Comparison of ENCODE assay signal across 1 cellular context in genomic region chr17:14737984-14738651, GRCh38.
TF ChIP-seq lines count a peak whose summit lies in the region.

No MANE protein-coding gene starts in this region.

TF ChIP-seq in HepG2, 621 proteins besides CTCF, POLR2A, EP300 and RAD21 (continued from another document and continues in another):
- no peak for TF ChIP-seq KLF13 (CRISPR knock-in tag; IDR thresholded peaks at IDR 0.05)
- no peak for TF ChIP-seq ZNF33A (CRISPR knock-in tag; IDR thresholded peaks at IDR 0.05; ENCODE audit: borderline replicate concordance)
- peak; percentile 96 for TF ChIP-seq ZNF12 (CRISPR knock-in tag; IDR thresholded peaks at IDR 0.05)
- no peak for TF ChIP-seq DR1 (CRISPR knock-in tag; IDR thresholded peaks at IDR 0.05)
- TF ChIP-seq MEIS1 (CRISPR knock-in tag; IDR thresholded peaks at IDR 0.05; ENCODE audit: borderline replicate concordance): peak; percentile 83; the same call in 1 of the 2 replicates
- no peak for TF ChIP-seq ATF7 (IDR thresholded peaks at IDR 0.05)
- TF ChIP-seq ATF7 (CRISPR knock-in tag; IDR thresholded peaks at IDR 0.05): peak; percentile 46; the same call in 1 of the 2 replicates
- TF ChIP-seq SAP130 (CRISPR knock-in tag; IDR thresholded peaks at IDR 0.05; ENCODE audit: low read depth): peak; percentile 99
- TF ChIP-seq ZKSCAN5 (CRISPR knock-in tag; IDR thresholded peaks at IDR 0.05): no peak
- TF ChIP-seq ZSCAN12 (CRISPR knock-in tag; IDR thresholded peaks at IDR 0.05): 0 out of 2 replicates have a peak, but pooled peaks have one; percentile 25
- TF ChIP-seq HMGXB3 (CRISPR knock-in tag; IDR thresholded peaks at IDR 0.05; ENCODE audit: borderline replicate concordance): peak; percentile 81; the same call in 1 of the 2 replicates
- TF ChIP-seq TBX2 (CRISPR knock-in tag; IDR thresholded peaks at IDR 0.05; ENCODE audit: borderline replicate concordance): peak; percentile 60
- TF ChIP-seq NR2F6 (IDR thresholded peaks at IDR 0.05): peak; percentile 75
- peak; percentile 65 for TF ChIP-seq NR2F6 (CRISPR knock-in tag; IDR thresholded peaks at IDR 0.05)
- peak; percentile 87 for TF ChIP-seq NFE2L2 (IDR thresholded peaks at IDR 0.05; ENCODE audit: low read length)
- peak; percentile 68; the same call in 1 of the 2 replicates for TF ChIP-seq ELF4 (CRISPR knock-in tag; IDR thresholded peaks at IDR 0.05; ENCODE audit: borderline replicate concordance)
- peak; percentile 92; the same call in 1 of the 2 replicates for TF ChIP-seq ZGPAT (CRISPR knock-in tag; IDR thresholded peaks at IDR 0.05)
- TF ChIP-seq NRL (CRISPR knock-in tag; IDR thresholded peaks at IDR 0.05; ENCODE audit: borderline replicate concordance): 0 out of 2 replicates have a peak, but pooled peaks have one; percentile 50
- no peak for TF ChIP-seq ATM (IDR thresholded peaks at IDR 0.05; ENCODE audit: borderline replicate concordance)
- peak; percentile 28; the same call in 1 of the 2 replicates for TF ChIP-seq GATAD1 (CRISPR knock-in tag; IDR thresholded peaks at IDR 0.05)
- TF ChIP-seq HNF4G (IDR thresholded peaks at IDR 0.05; ENCODE audit: borderline replicate concordance, low read depth, low read length): no peak
- peak; percentile 57; the same call in 1 of the 2 replicates for TF ChIP-seq HNF4G (CRISPR knock-in tag; IDR thresholded peaks at IDR 0.05; ENCODE audit: borderline replicate concordance, low read depth)
- TF ChIP-seq PRDM4 (CRISPR knock-in tag; IDR thresholded peaks at IDR 0.05; ENCODE audit: borderline replicate concordance): no peak
- peak; percentile 66 for TF ChIP-seq ZFX (CRISPR knock-in tag; IDR thresholded peaks at IDR 0.05; ENCODE audit: low read depth)
- no peak for TF ChIP-seq ZSCAN20 (CRISPR knock-in tag; IDR thresholded peaks at IDR 0.05; ENCODE audit: borderline replicate concordance)
- peak; percentile 96 for TF ChIP-seq PHF21A (CRISPR knock-in tag; IDR thresholded peaks at IDR 0.05)
- TF ChIP-seq MEIS2 (CRISPR knock-in tag; IDR thresholded peaks at IDR 0.05): peak; percentile 93
- TF ChIP-seq THAP9 (CRISPR knock-in tag; IDR thresholded peaks at IDR 0.05; ENCODE audit: borderline replicate concordance): peak; percentile 44; the same call in 1 of the 2 replicates
- no peak for TF ChIP-seq ARNT2 (CRISPR knock-in tag; IDR thresholded peaks at IDR 0.05; ENCODE audit: low read depth)
- 0 out of 2 replicates have a peak, but pooled peaks have one; percentile 70 for TF ChIP-seq ZNF556 (CRISPR knock-in tag; IDR thresholded peaks at IDR 0.05; ENCODE audit: borderline replicate concordance)
- TF ChIP-seq SMYD3 (CRISPR knock-in tag; IDR thresholded peaks at IDR 0.05): no peak
- TF ChIP-seq KDM5B (CRISPR knock-in tag; IDR thresholded peaks at IDR 0.05; ENCODE audit: borderline replicate concordance): no peak
- TF ChIP-seq CREB1 (IDR thresholded peaks at IDR 0.05): peak; percentile 71
- TF ChIP-seq CREB1 (CRISPR knock-in tag; IDR thresholded peaks at IDR 0.05): no peak
- TF ChIP-seq ZNF547 (CRISPR knock-in tag; IDR thresholded peaks at IDR 0.05): peak; percentile 71; the same call in 1 of the 2 replicates
- TF ChIP-seq HOXA3 (CRISPR knock-in tag; IDR thresholded peaks at IDR 0.05): peak; percentile 74; the same call in 1 of the 2 replicates
- TF ChIP-seq YEATS2 (CRISPR knock-in tag; IDR thresholded peaks at IDR 0.05; ENCODE audit: borderline replicate concordance): peak; percentile 51; the same call in 1 of the 2 replicates
- TF ChIP-seq TGIF2 (CRISPR knock-in tag; IDR thresholded peaks at IDR 0.05): peak; percentile 63
- peak; percentile 84; the same call in 1 of the 2 replicates for TF ChIP-seq ZNF414 (CRISPR knock-in tag; IDR thresholded peaks at IDR 0.05)
- peak; percentile 63; the same call in 1 of the 2 replicates for TF ChIP-seq MYPOP (CRISPR knock-in tag; IDR thresholded peaks at IDR 0.05)
- 0 out of 2 replicates have a peak, but pooled peaks have one; percentile 77 for TF ChIP-seq JUN (CRISPR knock-in tag; IDR thresholded peaks at IDR 0.05)
- peak; percentile 74 for TF ChIP-seq FOSL1 (CRISPR knock-in tag; IDR thresholded peaks at IDR 0.05; ENCODE audit: borderline replicate concordance)
- peak; percentile 76 for TF ChIP-seq HNF4A (CRISPR knock-in tag; IDR thresholded peaks at IDR 0.05)
- peak; percentile 50; the same call in 1 of the 2 replicates for TF ChIP-seq ZNF574 (CRISPR knock-in tag; IDR thresholded peaks at IDR 0.05)
- TF ChIP-seq SATB2 (CRISPR knock-in tag; IDR thresholded peaks at IDR 0.05): no peak
- TF ChIP-seq AGO2 (optimal IDR thresholded peaks at IDR 0.05; ENCODE audit: low read depth, low read length): no peak
- peak; percentile 100 for TF ChIP-seq ELF3 (CRISPR knock-in tag; IDR thresholded peaks at IDR 0.05)
- TF ChIP-seq ZNF335 (CRISPR knock-in tag; IDR thresholded peaks at IDR 0.05): peak; percentile 68; the same call in 1 of the 2 replicates
- TF ChIP-seq TP53 (CRISPR knock-in tag; conservative IDR thresholded peaks at IDR 0.05): no peak
- TF ChIP-seq ZSCAN29 (CRISPR knock-in tag; conservative IDR thresholded peaks at IDR 0.05): peak; percentile 84
